1 cellular context compared by ENCODE assay signal in the genomic region with DNA sequence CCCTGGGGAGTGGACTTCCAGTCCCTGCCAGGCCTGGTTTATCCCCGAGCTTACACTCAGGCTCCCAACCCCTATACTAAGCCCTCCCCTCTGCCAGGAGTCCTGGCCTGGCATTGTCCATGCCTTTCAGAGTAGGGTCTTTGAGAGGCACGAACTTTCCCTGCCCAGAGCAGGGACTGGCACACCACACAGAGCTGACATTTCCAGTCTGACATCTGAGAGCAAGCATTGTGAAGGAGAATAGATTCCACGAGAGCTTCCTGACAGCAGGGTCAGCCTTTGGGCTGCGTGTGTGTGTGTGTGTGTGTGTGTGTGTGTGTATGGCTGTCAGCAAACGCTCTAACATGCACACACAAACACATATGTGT.
TF ChIP-seq lines count a peak whose summit lies in the region.

No MANE protein-coding gene starts in this region.

TF ChIP-seq in IMR-90, 13 proteins besides CTCF, POLR2A, EP300 and RAD21 (continued from another document):
- TF ChIP-seq MAFK (IDR thresholded peaks at IDR 0.05; ENCODE audit: low read depth, low read length), result no peak
- TF ChIP-seq, protein P1, sequence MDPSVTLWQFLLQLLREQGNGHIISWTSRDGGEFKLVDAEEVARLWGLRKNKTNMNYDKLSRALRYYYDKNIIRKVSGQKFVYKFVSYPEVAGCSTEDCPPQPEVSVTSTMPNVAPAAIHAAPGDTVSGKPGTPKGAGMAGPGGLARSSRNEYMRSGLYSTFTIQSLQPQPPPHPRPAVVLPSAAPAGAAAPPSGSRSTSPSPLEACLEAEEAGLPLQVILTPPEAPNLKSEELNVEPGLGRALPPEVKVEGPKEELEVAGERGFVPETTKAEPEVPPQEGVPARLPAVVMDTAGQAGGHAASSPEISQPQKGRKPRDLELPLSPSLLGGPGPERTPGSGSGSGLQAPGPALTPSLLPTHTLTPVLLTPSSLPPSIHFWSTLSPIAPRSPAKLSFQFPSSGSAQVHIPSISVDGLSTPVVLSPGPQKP (IDR thresholded peaks at IDR 0.05; ENCODE audit: borderline replicate concordance, low read depth, low read length), result no peak
- TF ChIP-seq FOS (IDR thresholded peaks at IDR 0.05; ENCODE audit: low read depth, low read length), result no peak
- TF ChIP-seq MXI1 (IDR thresholded peaks at IDR 0.05; ENCODE audit: borderline replicate concordance, low read depth, low read length), result no peak
- TF ChIP-seq NFE2L2 (IDR thresholded peaks at IDR 0.05; ENCODE audit: low read depth, low read length), result no peak
- no peak for TF ChIP-seq CHD1 (IDR thresholded peaks at IDR 0.05; ENCODE audit: low read depth, low read length)
- no peak for TF ChIP-seq MAZ (IDR thresholded peaks at IDR 0.05; ENCODE audit: borderline replicate concordance, low read depth, low read length)
- TF ChIP-seq RCOR1 (IDR thresholded peaks at IDR 0.05; ENCODE audit: insufficient replicate concordance, low read length), result no peak
